11 cellular contexts compared by ENCODE assay signal in genomic region chr4:13522282-13523104, GRCh38. TPM values are rescaled to one million over a fixed set of nuclear protein-coding genes. Genes with fewer than 3 reads are reported as not detected.
DNase-seq lines count a peak whose midpoint lies in the region; ATAC-seq and TF ChIP-seq lines count a peak whose summit lies in the region.
"Had no signal": no experiment of that assay in that cellular context is flagged by ENCODE, and none has a peak within 500 bp of the region (broad histone marks: within the 10 kb centered on the region; RNA-seq: fewer than 3 reads in every experiment).

No MANE protein-coding gene starts in this region.

- no peak for TF ChIP-seq EP300 in gastroesophageal sphincter (IDR thresholded peaks at IDR 0.05)

- TF ChIP-seq POLR2A in gastroesophageal sphincter (IDR thresholded peaks at IDR 0.05), result no peak

- no peak for DNase-seq in activated T-cell treated with anti-CD3 and anti-CD28 coated beads, Interleukin-2, amount 50 U/mL, for 4 hours
- DNase-seq in activated T-cell treated with anti-CD3 and anti-CD28 coated beads, Interleukin-2, amount 50 U/mL, for 1 hour, result no peak
- DNase-seq in activated CD8-positive, alpha-beta memory T cell treated with anti-CD3 and anti-CD28 coated beads, Interleukin-2, amount 50 U/mL, for 48 hours, result peak; percentile 62
- DNase-seq in islet precursor cell, result peak; percentile 50
- DNase-seq in stimulated activated naive CD8-positive, alpha-beta T cell treated with anti-CD3 and anti-CD28 coated beads, Interleukin-15, amount 100 ng/mL, for 72 hours, result peak; percentile 37 to 42
- no peak for DNase-seq in WERI-Rb-1
- DNase-seq: caudate nucleus had no signal

- H3K9me3 Mint-ChIP-seq in activated T-cell treated with anti-CD3 and anti-CD28 coated beads, Interleukin-2, amount 50 U/mL, for 4 hours, result no peaks in the 10 kb centered on the region
- H3K9me3 Mint-ChIP-seq in stimulated activated naive CD8-positive, alpha-beta T cell treated with anti-CD3 and anti-CD28 coated beads, Interleukin-15, amount 100 ng/mL, for 72 hours, result peaks cover 0 to 12% of the 10 kb centered on the region in 2 donors

- H3K27me3 Mint-ChIP-seq in activated T-cell treated with anti-CD3 and anti-CD28 coated beads, Interleukin-2, amount 50 U/mL, for 4 hours (ENCODE audit: low read depth), result peaks cover 72% of the 10 kb centered on the region
- peaks cover 67% of the 10 kb centered on the region for H3K27me3 Mint-ChIP-seq in stimulated activated naive CD8-positive, alpha-beta T cell treated with anti-CD3 and anti-CD28 coated beads, Interleukin-15, amount 100 ng/mL, for 72 hours

- H3K4me3 ChIP-seq in gastroesophageal sphincter (peak overlapping the region in 1 of 2 donors; percentile 2), WERI-Rb-1 (ENCODE audit: low read depth, low read length) (no peak overlapping the region)
- H3K4me3 ChIP-seq: prostate gland had no signal

- no peak overlapping the region for H3K27ac Mint-ChIP-seq in stimulated activated naive CD8-positive, alpha-beta T cell treated with anti-CD3 and anti-CD28 coated beads, Interleukin-15, amount 100 ng/mL, for 72 hours

- TF ChIP-seq CTCF in gastroesophageal sphincter (IDR thresholded peaks at IDR 0.05), result no peak
- no peak for TF ChIP-seq CTCF in WERI-Rb-1 (IDR thresholded peaks at IDR 0.05; ENCODE audit: low read depth, low read length)

- H3K27ac ChIP-seq in gastroesophageal sphincter (no peak overlapping the region), WERI-Rb-1 (no peak overlapping the region)
- H3K27ac ChIP-seq: prostate gland had no signal

- no peaks in the 10 kb centered on the region for H3K36me3 Mint-ChIP-seq in activated T-cell treated with anti-CD3 and anti-CD28 coated beads, Interleukin-2, amount 50 U/mL, for 4 hours (ENCODE audit: insufficient read depth)

- WGBS in gastroesophageal sphincter (ENCODE audit: low coverage in 1 of 2), 2 donors, result 7 to 20% methylated on average over 1 to 8 of the region's 49 CpGs

- no peak overlapping the region for H3K4me3 Mint-ChIP-seq in activated T-cell treated with anti-CD3 and anti-CD28 coated beads, Interleukin-2, amount 50 U/mL, for 4 hours
- H3K4me3 Mint-ChIP-seq in stimulated activated naive CD8-positive, alpha-beta T cell treated with anti-CD3 and anti-CD28 coated beads, Interleukin-15, amount 100 ng/mL, for 72 hours, result peak overlapping the region; percentile 55 to 82

- peaks cover 96% of the 10 kb centered on the region for H3K27me3 ChIP-seq in gastroesophageal sphincter
- no peaks in the 10 kb centered on the region for H3K27me3 ChIP-seq in WERI-Rb-1 (ENCODE audit: insufficient read depth, low read depth, severe bottlenecking)

- peaks cover 4% of the 10 kb centered on the region for H3K4me1 Mint-ChIP-seq in activated T-cell treated with anti-CD3 and anti-CD28 coated beads, Interleukin-2, amount 50 U/mL, for 4 hours (ENCODE audit: low read depth)
- peaks cover 29% of the 10 kb centered on the region for H3K4me1 Mint-ChIP-seq in stimulated activated naive CD8-positive, alpha-beta T cell treated with anti-CD3 and anti-CD28 coated beads, Interleukin-15, amount 100 ng/mL, for 72 hours

- peak; percentile 28 to 30 for ATAC-seq in activated T-cell treated with anti-CD3 and anti-CD28 coated beads, Interleukin-2, amount 50 U/mL, for 4 hours
- ATAC-seq in stimulated activated naive CD8-positive, alpha-beta T cell treated with anti-CD3 and anti-CD28 coated beads, Interleukin-15, amount 100 ng/mL, for 72 hours, result peak; percentile 71
- no peak for ATAC-seq in gastroesophageal sphincter
- ATAC-seq in HG03521 (IDR thresholded peaks at IDR 0.05; ENCODE audit: unreplicated experiment), result no peak

- H3K36me3 ChIP-seq in gastroesophageal sphincter (no peaks in the 10 kb centered on the region), WERI-Rb-1 (no peaks in the 10 kb centered on the region)
- H3K36me3 ChIP-seq: prostate gland had no signal

- peaks cover 0 to 18% (median 0%) of the 10 kb centered on the region in 3 donors for H3K4me1 ChIP-seq in gastroesophageal sphincter
- H3K4me1 ChIP-seq: prostate gland had no signal

- H3K9me3 ChIP-seq in gastroesophageal sphincter, result peaks cover 0 to 24% (median 0%) of the 10 kb centered on the region in 3 donors
- peaks cover 12% of the 10 kb centered on the region for H3K9me3 ChIP-seq in WERI-Rb-1 (ENCODE audit: severe bottlenecking)
- H3K9me3 ChIP-seq: prostate gland had no signal

RNA-seq across cellular contexts. Expression of gene NKX3-2, which starts 21.8 kb away (rescaled TPM):
- total RNA-seq in activated T-cell treated with anti-CD3 and anti-CD28 coated beads, Interleukin-2, amount 50 U/mL, for 4 hours, result not detected
- total RNA-seq in gastroesophageal sphincter, result 1 to 10 TPM in 3 of 4 donors, under 1 TPM in 1; 0.62 to 5.5 (median 3.0) TPM
- total RNA-seq: liver had no signal

RNA-seq across cellular contexts. Expression of gene RAB28, which starts 38.4 kb away (rescaled TPM):
- total RNA-seq in activated T-cell treated with anti-CD3 and anti-CD28 coated beads, Interleukin-2, amount 50 U/mL, for 4 hours, result 10 to 100 TPM; 14.2 to 14.9 (median 14.2) TPM
- 10 to 100 TPM; 14.8 to 25.7 (median 18.3) TPM for total RNA-seq in gastroesophageal sphincter

Comparison
In these comparisons a context has a peak if more than half of its experiments do, and no peak if none do; other contexts are left out.
1. ATAC-seq: peak in activated T-cell treated with anti-CD3 and anti-CD28 coated beads, Interleukin-2, amount 50 U/mL, for 4 hours (2 of 2) and stimulated activated naive CD8-positive, alpha-beta T cell treated with anti-CD3 and anti-CD28 coated beads, Interleukin-15, amount 100 ng/mL, for 72 hours (single experiment); none in gastroesophageal sphincter (single experiment) and HG03521 (single experiment).
2. DNase-seq: peak in activated CD8-positive, alpha-beta memory T cell treated with anti-CD3 and anti-CD28 coated beads, Interleukin-2, amount 50 U/mL, for 48 hours (single experiment), islet precursor cell (single experiment) and stimulated activated naive CD8-positive, alpha-beta T cell treated with anti-CD3 and anti-CD28 coated beads, Interleukin-15, amount 100 ng/mL, for 72 hours (2 of 2); none in activated T-cell treated with anti-CD3 and anti-CD28 coated beads, Interleukin-2, amount 50 U/mL, for 4 hours (single experiment), activated T-cell treated with anti-CD3 and anti-CD28 coated beads, Interleukin-2, amount 50 U/mL, for 1 hour (single experiment) and WERI-Rb-1 (single experiment).